28 cellular contexts compared by ENCODE assay signal in the genomic region with DNA sequence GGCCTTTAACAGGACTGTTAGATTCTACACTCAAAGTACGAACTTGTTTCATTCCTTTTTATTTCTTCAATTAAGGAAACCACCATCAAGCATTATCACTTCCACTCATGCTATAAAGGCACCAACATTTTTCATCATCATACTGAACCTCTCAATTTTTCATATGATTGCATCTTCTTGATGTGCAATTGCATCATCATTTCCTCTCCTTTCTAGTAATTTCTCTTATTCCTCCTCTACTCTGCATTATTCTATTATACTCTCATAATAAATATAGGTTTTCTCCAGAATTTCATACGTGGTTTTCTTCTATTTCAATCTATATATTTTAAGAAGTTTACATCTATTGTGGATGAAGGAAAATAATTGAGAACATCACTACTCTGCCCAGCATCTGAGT.
A peak's percentile ranks its signal among the peaks of the same experiment; 100 is the strongest.
DNase-seq lines count a peak whose midpoint lies in the region; ATAC-seq, FAIRE-seq and TF ChIP-seq lines count a peak whose summit lies in the region.
"Had no signal": no experiment of that assay in that cellular context is flagged by ENCODE, and none has a peak within 500 bp of the region (broad histone marks: within the 10 kb centered on the region; RNA-seq: fewer than 3 reads in every experiment).

No MANE protein-coding gene starts in this region.

- no peak overlapping the region for H3K27ac ChIP-seq in HepG2 (ENCODE audit: extremely low read length, insufficient read depth, low read length)
- no peak overlapping the region for H3K27ac ChIP-seq in right lobe of liver
- H3K27ac ChIP-seq: BLaER1 had no signal

- ATAC-seq in HepG2 (no peak), right lobe of liver (no peak), GM18517 (IDR thresholded peaks at IDR 0.05; ENCODE audit: unreplicated experiment) (no peak)
- ATAC-seq: GM12878 had no signal

- H3K9ac ChIP-seq in HepG2 (ENCODE audit: insufficient read depth, low read depth, low read length) (no peak overlapping the region), adipocyte (ENCODE audit: low read length) (no peak overlapping the region)
- H3K9ac ChIP-seq: BLaER1 had no signal

- H3K79me2 ChIP-seq in HepG2 (ENCODE audit: insufficient read depth, low read length): no peaks in the 10 kb centered on the region

- H2AFZ ChIP-seq in HepG2 (ENCODE audit: low read length): no peak overlapping the region

- POLR2A ChIA-PET in HepG2 (lab: Yijun Ruan, JAX): no interaction called here

- no peak overlapping the region for H3K4me2 ChIP-seq in HepG2 (ENCODE audit: low read depth, low read length)
- H3K4me2 ChIP-seq: BLaER1 had no signal

- H3K4me1 ChIP-seq in HepG2 (ENCODE audit: insufficient read depth, low read length) (no peaks in the 10 kb centered on the region), right lobe of liver (no peaks in the 10 kb centered on the region), adipocyte (ENCODE audit: control insufficient read depth, insufficient read depth, low read length) (peaks cover 6% of the 10 kb centered on the region)
- H3K4me1 ChIP-seq: BE2C, BLaER1 had no signal

- in situ Hi-C loops in HepG2 (cut with HindIII; ENCODE audit: extremely low pct_ligation_motif_present, low pct_unique_long_range_greater_than_20kb): no loop called here

- no peaks in the 10 kb centered on the region for H4K20me1 ChIP-seq in HepG2 (ENCODE audit: insufficient read depth, low read length)
- H4K20me1 ChIP-seq: BLaER1 had no signal

- CTCF ChIA-PET in HepG2 (lab: Yijun Ruan, JAX; ENCODE audit: low intra/inter-chr PET ratio, low total read pairs): no interaction called here

- TF ChIP-seq POLR2A in HepG2 (IDR thresholded peaks at IDR 0.05; ENCODE audit: insufficient read depth in 1 of 2, low read depth in 2 of 2, low read length in 2 of 2): no peak
- TF ChIP-seq POLR2A in right lobe of liver (IDR thresholded peaks at IDR 0.05): no peak

- no TSS peak for BruUV-seq in HepG2 (replicated peaks; lab: Mats Ljungman, UMichigan)

- H3K36me3 ChIP-seq in HepG2 (replicated peaks in 1 of 2; ENCODE audit: control insufficient read depth in 1 of 2, insufficient read depth in 2 of 2, low read length in 2 of 2): no peaks in the 10 kb centered on the region
- H3K36me3 ChIP-seq in right lobe of liver: no peaks in the 10 kb centered on the region
- H3K36me3 ChIP-seq in adipocyte (ENCODE audit: control insufficient read depth, insufficient read depth, low read length, severe bottlenecking): no peaks in the 10 kb centered on the region
- H3K36me3 ChIP-seq: BE2C, BLaER1 had no signal

- H3K9me3 ChIP-seq in HepG2 (ENCODE audit: low read length) (no peaks in the 10 kb centered on the region), right lobe of liver (no peaks in the 10 kb centered on the region), adipocyte (ENCODE audit: control insufficient read depth, low read length) (no peaks in the 10 kb centered on the region)
- H3K9me3 ChIP-seq: BE2C, BLaER1 had no signal

- H3K4me3 ChIP-seq in HepG2 (replicated peaks in 1 of 3; ENCODE audit: insufficient read depth in 1 of 3, low read depth in 2 of 3, low read length in 3 of 3) (no peak overlapping the region), right lobe of liver (no peak overlapping the region), adipocyte (ENCODE audit: low read length) (no peak overlapping the region)
- H3K4me3 ChIP-seq: BLaER1, GM12878 had no signal

- H3K27me3 ChIP-seq in HepG2 (ENCODE audit: control insufficient read depth in 1 of 2, insufficient read depth in 2 of 2, low read length in 2 of 2) (no peaks in the 10 kb centered on the region), right lobe of liver (no peaks in the 10 kb centered on the region), adipocyte (replicated peaks; ENCODE audit: control insufficient read depth, insufficient read depth, low read length) (peaks cover 6% of the 10 kb centered on the region)
- H3K27me3 ChIP-seq: BE2C, BLaER1 had no signal

- DNase-seq in HepG2 (ENCODE audit: low spot score): no peak
- no peak for DNase-seq in right lobe of liver
- peak; percentile 12 for DNase-seq in NCI-H460 (ENCODE audit: extremely low read depth, low read depth)
- peak; percentile 15 for DNase-seq in adipocyte (ENCODE audit: low read depth)
- no peak for DNase-seq in hippocampal formation (lab: John Stamatoyannopoulos, UW)
- DNase-seq in hepatic stellate cell (ENCODE audit: low spot score): no peak
- DNase-seq: 8988T; ACHN; BE2C; C1 segment of cervical spinal cord; CD4-positive, alpha-beta memory T cell; CD4-positive, CD25-positive, alpha-beta regulatory T cell; CD8-positive, alpha-beta memory T cell; COR-L47; DMS 273 treated with DMSO at 0.1 percent for 48 hours; DMS153; DMS53; DMS79; DND-41; EL; GDM1 had no signal

- TF ChIP-seq EP300 in HepG2 (IDR thresholded peaks at IDR 0.05; ENCODE audit: low read depth in 2 of 2, low read length in 2 of 2): no peak
- TF ChIP-seq EP300 in HepG2 (CRISPR knock-in tag; IDR thresholded peaks at IDR 0.05; ENCODE audit: borderline replicate concordance): no peak

- intact Hi-C loops in HepG2 (cut with micrococcal nuclease; ENCODE audit: unreplicated experiment) (no loop called here), right lobe of liver (cut with DNase I) (no loop called here)

- no peak for FAIRE-seq in HepG2 (lab: Jason Lieb, UNC)
- FAIRE-seq: A204.1, GM12878, GM12892, GM18507, GM19239 had no signal

- TF ChIP-seq RAD21 in HepG2 (CRISPR knock-in tag; IDR thresholded peaks at IDR 0.05): no peak

- WGBS in HepG2 (ENCODE audit: low lambda C conversion rate): 2% methylated on average over 2 of the region's 2 CpGs
- 57% methylated on average over 2 of the region's 2 CpGs for WGBS in right lobe of liver (ENCODE audit: insufficient coverage, low coverage, low lambda C conversion rate, missing lambda C conversion rate)

- no peak for TF ChIP-seq CTCF in HepG2 (CRISPR knock-in tag; IDR thresholded peaks at IDR 0.05)
- TF ChIP-seq CTCF in right lobe of liver (IDR thresholded peaks at IDR 0.05): no peak

TF ChIP-seq in HepG2, 621 proteins besides CTCF, POLR2A, EP300 and RAD21:
- TF ChIP-seq CEBPB (IDR thresholded peaks at IDR 0.05; ENCODE audit: borderline replicate concordance, low read depth, low read length) (peak; percentile 8; the same call in 1 of the 2 replicates), ZNF253 (CRISPR knock-in tag; IDR thresholded peaks at IDR 0.05; ENCODE audit: borderline replicate concordance) (no peak), SRSF4 (IDR thresholded peaks at IDR 0.05; ENCODE audit: low read depth, low read length, poor library complexity, severe bottlenecking) (no peak), ATF7 (IDR thresholded peaks at IDR 0.05) (peak; percentile 52), ATF7 (CRISPR knock-in tag; IDR thresholded peaks at IDR 0.05) (no peak), FOXA1 (IDR thresholded peaks at IDR 0.05) (no peak), FOXA1 (CRISPR knock-in tag; IDR thresholded peaks at IDR 0.05) (no peak), ZNF773 (CRISPR knock-in tag; IDR thresholded peaks at IDR 0.05; ENCODE audit: borderline replicate concordance) (no peak)

Comparison
In these comparisons a context has a peak if more than half of its experiments do, and no peak if none do; other contexts are left out.
1. DNase-seq: peak in NCI-H460 (single experiment) and adipocyte (single experiment); none in HepG2 (single experiment), right lobe of liver (0 of 3), hippocampal formation (0 of 2) and hepatic stellate cell (single experiment).